35 cellular contexts compared by ENCODE assay signal in the genomic region with DNA sequence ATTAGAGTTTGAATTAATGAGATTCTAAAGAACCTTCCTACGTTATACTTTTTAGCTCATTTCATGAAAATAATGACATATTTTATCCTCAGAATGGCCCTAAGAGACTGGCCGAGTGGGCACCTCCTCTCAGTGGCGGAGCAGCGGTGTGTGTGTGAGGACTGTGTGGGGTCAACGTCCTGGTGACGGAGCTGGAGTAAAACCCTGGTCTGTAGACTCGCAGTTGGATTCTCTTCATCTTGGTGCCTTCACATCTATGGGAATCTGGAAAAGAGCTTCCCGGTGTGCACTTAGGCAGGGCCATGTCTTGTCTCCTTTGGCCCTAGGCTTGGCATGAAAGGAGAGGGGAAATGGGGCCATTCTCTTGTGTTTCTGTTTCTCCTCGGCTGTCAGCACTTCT.
"Had no signal": no experiment of that assay in that cellular context is flagged by ENCODE, and none has a peak within 500 bp of the region (broad histone marks: within the 10 kb centered on the region; RNA-seq: fewer than 3 reads in every experiment).

No MANE protein-coding gene starts in this region.

- H3K4me3 ChIP-seq: MG63 had no signal

- H3K36me3 ChIP-seq: MG63 had no signal

- DNase-seq: Kasumi-1, MG63, MM.1S, MV-4-11, NCI-H1048, NCI-H1092, NCI-H1092 treated with DMSO at 0.1 percent for 48 hours, NCI-H1105, NCI-H1105 treated with DMSO at 0.1 percent for 48 hours, NCI-H1417, NCI-H1417 treated with DMSO at 0.1 percent for 48 hours, NCI-H1436, NCI-H1436 treated with DMSO at 0.1 percent for 48 hours, NCI-H146, NCI-H1694, NCI-H1694 treated with DMSO at 0.1 percent for 48 hours, NCI-H187, NCI-H187 treated with DMSO at 0.1 percent for 48 hours, NCI-H1930, NCI-H2029, NCI-H2029 treated with DMSO at 0.1 percent for 48 hours, NCI-H2081, NCI-H2081 treated with DMSO at 0.1 percent for 48 hours, NCI-H2107, NCI-H2171, NCI-H2171 treated with DMSO at 0.1 percent for 48 hours, NCI-H2227 treated with DMSO at 0.1 percent for 48 hours, NCI-H226, NCI-H345, NCI-H446, NCI-H446 treated with DMSO at 0.1 percent for 48 hours, NCI-H510A, NCI-H510A treated with DMSO at 0.1 percent for 48 hours, NCI-H524, NCI-H524 treated with DMSO at 0.1 percent for 48 hours had no signal

- H3K9me3 ChIP-seq: MG63 had no signal

- H3K27me3 ChIP-seq: MG63 had no signal
